ENCODE assay signal across 32 cellular contexts in genomic region chr3:12177131-12177530, GRCh38. TPM values are rescaled to one million over a fixed set of nuclear protein-coding genes. Genes with fewer than 3 reads are reported as not detected.
DNase-seq lines count a peak whose midpoint lies in the region; ATAC-seq and TF ChIP-seq lines count a peak whose summit lies in the region.
"Had no signal": no experiment of that assay in that cellular context is flagged by ENCODE, and none has a peak within 500 bp of the region (broad histone marks: within the 10 kb centered on the region; RNA-seq: fewer than 3 reads in every experiment).

No MANE protein-coding gene starts in this region.

- intact Hi-C loops in heart right ventricle (cut with DNase I), result loop anchor here (2.0 to 5.0 kb wide), 8 partner anchors 40 to 305 kb away; partner anchors contain the start of genes TSEN2 (in 5 of the 10) and PPARG (in 1 of the 10)
- intact Hi-C loops in left ventricle myocardium superior (cut with micrococcal nuclease), result loop anchor here (5.0 kb wide), 1 partner anchor 40 kb away; no protein-coding TSS in a partner anchor

- DNase-seq in heart right ventricle, result no peak
- DNase-seq in left ventricle myocardium superior, result no peak
- DNase-seq in OCI-M1 (lab: John Stamatoyannopoulos, UW), result peak; percentile 14
- no peak for DNase-seq in thoracic aorta (ENCODE audit: low spot score)
- DNase-seq in GF-D8 (lab: John Stamatoyannopoulos, UW), result no peak
- DNase-seq: ACHN; activated CD4-positive, alpha-beta memory T cell treated with anti-CD3 and anti-CD28 coated beads, Interleukin-2, amount 10 ng/mL, durations not matched to agents 7 days and 5 days; activated CD4-positive, CD25-positive, alpha-beta regulatory T cell treated with anti-CD3 and anti-CD28 coated beads, Interleukin-2, amount 50 U/mL, for 72 hours; activated effector memory CD4-positive, alpha-beta T cell treated with anti-CD3 and anti-CD28 coated beads, Interleukin-2, amount 50 U/mL, for 16 hours; activated naive CD8-positive, alpha-beta T cell treated with anti-CD3 and anti-CD28 coated beads, Interleukin-2, amount 10 ng/mL, durations not matched to agents 7 days and 5 days; CD4-positive, alpha-beta T cell; KBM-7; kidney; MM.1S; NCI-H1436; NCI-H2081 treated with DMSO at 0.1 percent for 48 hours; NCI-H226; NCI-H69; posterior cingulate gyrus; right lobe of liver; RPMI8226; stimulated activated CD4-positive, alpha-beta T cell treated with anti-CD3 and anti-CD28 coated beads, Interleukin-15, amount 100 ng/mL, for 24 hours; upper lobe of left lung had no signal

- WGBS in heart right ventricle, 2 donors, result 68 to 78% methylated on average over 2 of the region's 2 CpGs

- H3K9me3 ChIP-seq in heart right ventricle, result peaks cover 0 to 12% (median 8%) of the 10 kb centered on the region in 11 donors
- H3K9me3 ChIP-seq in neutrophil, result no peaks in the 10 kb centered on the region
- H3K9me3 ChIP-seq in thoracic aorta, result peaks cover 6% of the 10 kb centered on the region
- H3K9me3 ChIP-seq: right lobe of liver had no signal

- peak overlapping the region in 6 of 10 donors; percentile 3 to 80 (median 57) for H3K27ac ChIP-seq in heart right ventricle
- H3K27ac ChIP-seq in neutrophil, result peak overlapping the region; percentile 67
- peak overlapping the region; percentile 20 to 75 for H3K27ac ChIP-seq in thoracic aorta
- H3K27ac ChIP-seq: right lobe of liver, SK-N-MC had no signal

- ATAC-seq in heart right ventricle (no peak), left ventricle myocardium superior (no peak), thoracic aorta (ENCODE audit: insufficient number of reproducible peaks, low FRiP score, low read depth) (no peak), GM18861 (IDR thresholded peaks at IDR 0.05; ENCODE audit: unreplicated experiment) (no peak), GM21723 (IDR thresholded peaks at IDR 0.05; ENCODE audit: unreplicated experiment) (no peak)
- ATAC-seq: GM12878 had no signal

- H3K27me3 ChIP-seq in heart right ventricle, result no peaks in the 10 kb centered on the region
- no peaks in the 10 kb centered on the region for H3K27me3 ChIP-seq in neutrophil
- H3K27me3 ChIP-seq in thoracic aorta (replicated peaks; ENCODE audit: insufficient read depth), result no peaks in the 10 kb centered on the region
- H3K27me3 ChIP-seq: right lobe of liver, upper lobe of left lung had no signal

- TF ChIP-seq CTCF in heart right ventricle (IDR thresholded peaks at IDR 0.05), result no peak
- TF ChIP-seq CTCF in neutrophil (IDR thresholded peaks at IDR 0.05), result no peak
- no peak for TF ChIP-seq CTCF in thoracic aorta (IDR thresholded peaks at IDR 0.05)

- peaks cover 0 to 57% (median 45%) of the 10 kb centered on the region in 9 donors for H3K4me1 ChIP-seq in heart right ventricle
- peaks cover 30 to 42% of the 10 kb centered on the region in 2 experiments for H3K4me1 ChIP-seq in neutrophil (ENCODE audit: control insufficient read depth in 1 of 2, insufficient read depth in 1 of 2, low read depth in 1 of 2, low read length in 1 of 2)
- peaks cover 29 to 43% of the 10 kb centered on the region in 2 donors for H3K4me1 ChIP-seq in thoracic aorta (ENCODE audit: control insufficient read depth in 1 of 2, low read depth in 2 of 2)
- H3K4me1 ChIP-seq: right lobe of liver had no signal

- H3K4me3 ChIP-seq in heart right ventricle (no peak overlapping the region), neutrophil (ENCODE audit: low read depth in 1 of 2, low read length in 1 of 2) (no peak overlapping the region), thoracic aorta (no peak overlapping the region)
- H3K4me3 ChIP-seq: GM12878, lung, right lobe of liver, SK-N-MC, upper lobe of left lung had no signal

- H3K36me3 ChIP-seq in heart right ventricle (no peaks in the 10 kb centered on the region), neutrophil (no peaks in the 10 kb centered on the region), thoracic aorta (no peaks in the 10 kb centered on the region)
- H3K36me3 ChIP-seq: right lobe of liver, upper lobe of left lung had no signal

RNA-seq across cellular contexts. Expression of gene TIMP4, which starts 18.4 kb away (rescaled TPM):
- total RNA-seq in heart right ventricle, result 10 to 100 TPM in 3 of 10 donors, 1 to 10 TPM in 7; 2.7 to 39.4 (median 8.0) TPM
- 10 to 100 TPM in 1 of 2 donors, 1 to 10 TPM in 1; 7.3 to 41.4 TPM for polyA plus RNA-seq in heart right ventricle
- total RNA-seq in left ventricle myocardium superior, result 15.0 TPM
- 10 to 100 TPM; 56.7 to 73.9 TPM for total RNA-seq in thoracic aorta
- total RNA-seq: activated CD4-positive, alpha-beta memory T cell treated with anti-CD3 and anti-CD28 coated beads, Interleukin-2, amount 10 ng/mL, durations not matched to agents 7 days and 5 days; activated naive CD8-positive, alpha-beta T cell treated with anti-CD3 and anti-CD28 coated beads, Interleukin-2, amount 10 ng/mL, durations not matched to agents 7 days and 5 days; CD4-positive, alpha-beta T cell; GM12878; HT1080; T-helper 1 cell treated with Interleukin-12 subunit alpha and Interleukin-12 subunit beta and Interleukin-4 antibody, amounts not matched to agents 30 ng/mL and 1 ng/mL, for 36 hours had no signal
- polyA plus RNA-seq: neural cell had no signal
